17 cellular contexts compared by ENCODE assay signal in genomic region chrX:124497386-124497785, GRCh38.
"Had no signal": no experiment of that assay in that cellular context is flagged by ENCODE, and none has a peak within 500 bp of the region (broad histone marks: within the 10 kb centered on the region; RNA-seq: fewer than 3 reads in every experiment).

No MANE protein-coding gene starts in this region.

- FAIRE-seq: pancreas had no signal

- DNase-seq: activated CD4-positive, alpha-beta T cell treated with anti-CD3 and anti-CD28 coated beads, Interleukin-2, amount 50 U/mL, for 48 hours; activated CD4-positive, CD25-positive, alpha-beta regulatory T cell treated with anti-CD3 and anti-CD28 coated beads, Interleukin-2, amount 50 U/mL, for 72 hours; activated gamma-delta T cell; activated naive CD8-positive, alpha-beta T cell treated with anti-CD3 and anti-CD28 coated beads, Interleukin-2, amount 10 ng/mL, durations not matched to agents 7 days and 5 days; activated T-cell treated with anti-CD3 and anti-CD28 coated beads, Interleukin-2, amount 50 U/mL, for 4 hours; aorta; islet precursor cell; left ventricle myocardium superior; mesenchymal stem cell; naive thymus-derived CD8-positive, alpha-beta T cell; pancreas; stimulated activated CD4-positive, alpha-beta T cell treated with anti-CD3 and anti-CD28 coated beads, Interleukin-2, amount 100 ng/mL, for 24 hours; substantia nigra had no signal

- H3K36me3 Mint-ChIP-seq: activated naive CD8-positive, alpha-beta T cell treated with anti-CD3 and anti-CD28 coated beads, Interleukin-2, amount 10 ng/mL, durations not matched to agents 7 days and 5 days; stimulated activated memory B cell treated with anti-CD40 and anti-IgM and Interleukin-4, amounts not matched to agents 10 μg/mL and 1 μg/mL and 100 μg/mL, for 72 hours had no signal

- H3K4me3 Mint-ChIP-seq: activated naive CD8-positive, alpha-beta T cell treated with anti-CD3 and anti-CD28 coated beads, Interleukin-2, amount 10 ng/mL, durations not matched to agents 7 days and 5 days; activated T-cell treated with anti-CD3 and anti-CD28 coated beads, Interleukin-2, amount 50 U/mL, for 4 hours; naive thymus-derived CD8-positive, alpha-beta T cell; stimulated activated memory B cell treated with anti-CD40 and anti-IgM and Interleukin-4, amounts not matched to agents 10 μg/mL and 1 μg/mL and 100 μg/mL, for 72 hours had no signal

- H3K79me2 ChIP-seq: hepatocyte had no signal

- H3K27ac ChIP-seq: hepatocyte, pancreas, tibial nerve, vagina had no signal

- H3K4me2 ChIP-seq: hepatocyte had no signal

- H3K27me3 ChIP-seq: hepatocyte, tibial nerve, vagina had no signal

- H3K27ac Mint-ChIP-seq: activated naive CD8-positive, alpha-beta T cell treated with anti-CD3 and anti-CD28 coated beads, Interleukin-2, amount 10 ng/mL, durations not matched to agents 7 days and 5 days; naive thymus-derived CD8-positive, alpha-beta T cell; stimulated activated memory B cell treated with anti-CD40 and anti-IgM and Interleukin-4, amounts not matched to agents 10 μg/mL and 1 μg/mL and 100 μg/mL, for 72 hours had no signal

- H3K4me1 Mint-ChIP-seq: activated naive CD8-positive, alpha-beta T cell treated with anti-CD3 and anti-CD28 coated beads, Interleukin-2, amount 10 ng/mL, durations not matched to agents 7 days and 5 days; stimulated activated memory B cell treated with anti-CD40 and anti-IgM and Interleukin-4, amounts not matched to agents 10 μg/mL and 1 μg/mL and 100 μg/mL, for 72 hours had no signal

- H3K36me3 ChIP-seq: pancreas, tibial nerve, vagina had no signal

- ATAC-seq: activated T-cell treated with anti-CD3 and anti-CD28 coated beads, Interleukin-2, amount 50 U/mL, for 4 hours; left ventricle myocardium superior; naive thymus-derived CD8-positive, alpha-beta T cell; pancreas; stimulated activated memory B cell treated with anti-CD40 and anti-IgM and Interleukin-4, amounts not matched to agents 10 μg/mL and 1 μg/mL and 100 μg/mL, for 72 hours had no signal

- H3K4me1 ChIP-seq: pancreas, tibial nerve, vagina had no signal

- H3K4me3 ChIP-seq: hepatocyte, pancreas, tibial nerve, vagina had no signal

- H3K9me3 ChIP-seq: pancreas, tibial nerve, vagina had no signal

- H3K27me3 Mint-ChIP-seq: activated naive CD8-positive, alpha-beta T cell treated with anti-CD3 and anti-CD28 coated beads, Interleukin-2, amount 10 ng/mL, durations not matched to agents 7 days and 5 days; naive thymus-derived CD8-positive, alpha-beta T cell; stimulated activated memory B cell treated with anti-CD40 and anti-IgM and Interleukin-4, amounts not matched to agents 10 μg/mL and 1 μg/mL and 100 μg/mL, for 72 hours had no signal

- H2AFZ ChIP-seq: hepatocyte had no signal

- H3K9me3 Mint-ChIP-seq: activated naive CD8-positive, alpha-beta T cell treated with anti-CD3 and anti-CD28 coated beads, Interleukin-2, amount 10 ng/mL, durations not matched to agents 7 days and 5 days; activated T-cell treated with anti-CD3 and anti-CD28 coated beads, Interleukin-2, amount 50 U/mL, for 4 hours; stimulated activated memory B cell treated with anti-CD40 and anti-IgM and Interleukin-4, amounts not matched to agents 10 μg/mL and 1 μg/mL and 100 μg/mL, for 72 hours had no signal
